In genomic region chr4:1474126-1475090, GRCh38 we compare ENCODE assay signal across 22 cellular contexts.
"Had no signal": no experiment of that assay in that cellular context is flagged by ENCODE, and none has a peak within 500 bp of the region (broad histone marks: within the 10 kb centered on the region; RNA-seq: fewer than 3 reads in every experiment).

No MANE protein-coding gene starts in this region.

- H3K27ac ChIP-seq: adrenal gland, breast epithelium, tibial artery, vagina, VCaP had no signal

- DNase-seq: activated CD4-positive, alpha-beta memory T cell treated with anti-CD3 and anti-CD28 coated beads for 36 hours; activated naive CD4-positive, alpha-beta T cell treated with anti-CD3 and anti-CD28 coated beads, Interleukin-2, amount 10 ng/mL, durations not matched to agents 7 days and 5 days; activated T-cell treated with anti-CD3 and anti-CD28 coated beads for 4 hours; cerebellar nuclear complex; cortex of kidney; erythroblast; foreskin melanocyte; hypothalamus; mesendoderm; occipital lobe; retina; stimulated activated CD4-positive, alpha-beta T cell treated with anti-CD3 and anti-CD28 coated beads, Interleukin-2, amount 100 ng/mL, for 24 hours; stimulated activated naive CD8-positive, alpha-beta T cell treated with anti-CD3 and anti-CD28 coated beads, Interleukin-15, Interleukin-2, amounts not matched to agents 100 U/mL and 50 U/mL, for 24 hours; substantia nigra; T-helper 2 cell had no signal

- H3K4me1 Mint-ChIP-seq: activated naive CD4-positive, alpha-beta T cell treated with anti-CD3 and anti-CD28 coated beads, Interleukin-2, amount 10 ng/mL, durations not matched to agents 7 days and 5 days; activated T-helper 17 cell treated with anti-CD3 and anti-CD28 coated beads, Interleukin-2, amount 50 U/mL, for 72 hours; naive thymus-derived CD8-positive, alpha-beta T cell had no signal

- H3K9me3 Mint-ChIP-seq: activated CD4-positive, alpha-beta memory T cell treated with anti-CD3 and anti-CD28 coated beads for 36 hours; activated naive CD4-positive, alpha-beta T cell treated with anti-CD3 and anti-CD28 coated beads, Interleukin-2, amount 10 ng/mL, durations not matched to agents 7 days and 5 days had no signal

- H3K36me3 ChIP-seq: adrenal gland, breast epithelium, tibial artery, vagina had no signal

- ATAC-seq: activated T-helper 17 cell treated with anti-CD3 and anti-CD28 coated beads, Interleukin-2, amount 50 U/mL, for 72 hours; naive thymus-derived CD8-positive, alpha-beta T cell; stimulated activated naive CD8-positive, alpha-beta T cell treated with anti-CD3 and anti-CD28 coated beads, Interleukin-15, Interleukin-2, amounts not matched to agents 100 U/mL and 50 U/mL, for 24 hours had no signal

- H3K4me3 ChIP-seq: adrenal gland, breast epithelium, tibial artery, vagina had no signal

- H3K4me1 ChIP-seq: breast epithelium had no signal

- H3K27ac Mint-ChIP-seq: activated CD4-positive, alpha-beta memory T cell treated with anti-CD3 and anti-CD28 coated beads for 36 hours; activated naive CD4-positive, alpha-beta T cell treated with anti-CD3 and anti-CD28 coated beads, Interleukin-2, amount 10 ng/mL, durations not matched to agents 7 days and 5 days; activated T-helper 17 cell treated with anti-CD3 and anti-CD28 coated beads, Interleukin-2, amount 50 U/mL, for 72 hours had no signal

- H3K9me3 ChIP-seq: adrenal gland, vagina had no signal

- H3K4me3 Mint-ChIP-seq: activated CD4-positive, alpha-beta memory T cell treated with anti-CD3 and anti-CD28 coated beads for 36 hours; activated naive CD4-positive, alpha-beta T cell treated with anti-CD3 and anti-CD28 coated beads, Interleukin-2, amount 10 ng/mL, durations not matched to agents 7 days and 5 days; activated T-helper 17 cell treated with anti-CD3 and anti-CD28 coated beads, Interleukin-2, amount 50 U/mL, for 72 hours; naive thymus-derived CD8-positive, alpha-beta T cell had no signal

- H3K36me3 Mint-ChIP-seq: activated CD4-positive, alpha-beta memory T cell treated with anti-CD3 and anti-CD28 coated beads for 36 hours; activated naive CD4-positive, alpha-beta T cell treated with anti-CD3 and anti-CD28 coated beads, Interleukin-2, amount 10 ng/mL, durations not matched to agents 7 days and 5 days had no signal
